18 cellular contexts compared by ENCODE assay signal in the genomic region with DNA sequence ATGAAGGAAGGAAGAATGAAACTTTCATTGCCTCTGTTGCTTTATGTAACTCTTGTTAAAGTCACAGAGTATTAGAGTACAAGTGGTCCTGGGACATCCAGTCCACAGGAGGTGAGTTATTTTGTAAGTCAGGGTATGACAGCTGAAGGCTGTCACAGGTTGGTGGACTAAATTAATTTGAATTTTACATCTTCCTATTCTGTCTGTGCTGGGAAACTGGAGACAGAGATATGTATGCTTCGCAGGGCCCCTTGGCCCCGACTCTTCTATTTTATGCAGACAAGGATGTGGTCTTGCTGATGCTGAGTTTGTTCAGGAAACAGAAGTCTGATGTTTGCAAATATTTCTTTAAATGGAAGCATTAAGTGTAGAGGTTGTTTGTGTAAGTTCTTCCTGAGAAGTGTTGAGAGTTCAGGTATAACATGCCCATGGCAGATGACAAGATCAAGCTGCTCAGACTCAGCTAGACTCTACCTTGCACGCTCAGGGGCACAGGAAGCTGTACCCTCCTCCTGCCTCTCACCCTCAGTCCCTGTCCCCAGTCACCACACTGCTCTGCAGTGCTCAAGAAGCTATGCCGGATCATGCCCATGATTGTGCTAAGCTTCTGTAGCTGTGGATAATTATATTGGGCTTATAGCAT. TPM values are rescaled to one million over a fixed set of nuclear protein-coding genes. Genes with fewer than 3 reads are reported as not detected.
DNase-seq lines count a peak whose midpoint lies in the region; ATAC-seq and TF ChIP-seq lines count a peak whose summit lies in the region.
"Had no signal": no experiment of that assay in that cellular context is flagged by ENCODE, and none has a peak within 500 bp of the region (broad histone marks: within the 10 kb centered on the region; RNA-seq: fewer than 3 reads in every experiment).

No MANE protein-coding gene starts in this region.

- H3K79me2 ChIP-seq in SU-DHL-6 (ENCODE audit: insufficient read depth, low read length), result no peaks in the 10 kb centered on the region

- TF ChIP-seq EP300 in transverse colon (IDR thresholded peaks at IDR 0.05; ENCODE audit: low read depth), result no peak

- no peaks in the 10 kb centered on the region for H3F3A ChIP-seq in SU-DHL-6 (ENCODE audit: insufficient read depth)

- no peak for TF ChIP-seq CTCF in SU-DHL-6 (IDR thresholded peaks at IDR 0.05; ENCODE audit: insufficient read depth, low read length, poor library complexity, severe bottlenecking)
- TF ChIP-seq CTCF in transverse colon (IDR thresholded peaks at IDR 0.05), result no peak

- no peaks in the 10 kb centered on the region for H3K9me2 ChIP-seq in SU-DHL-6 (replicated peaks; ENCODE audit: insufficient read depth, low read length)

- ATAC-seq in HG02852 (IDR thresholded peaks at IDR 0.05; ENCODE audit: unreplicated experiment) (no peak), HG03175 (IDR thresholded peaks at IDR 0.05; ENCODE audit: unreplicated experiment) (no peak)
- ATAC-seq: body of pancreas, pancreas had no signal

- H3K27ac ChIP-seq in SU-DHL-6 (ENCODE audit: low read depth, low read length) (peak overlapping the region; percentile 64), caudate nucleus (ENCODE audit: low read depth, low read length) (peak overlapping the region; percentile 52), transverse colon (no peak overlapping the region)
- H3K27ac ChIP-seq: body of pancreas, coronary artery, pancreas, suprapubic skin had no signal

- H3K36me3 ChIP-seq in SU-DHL-6 (ENCODE audit: low read length) (no peaks in the 10 kb centered on the region), transverse colon (no peaks in the 10 kb centered on the region)
- H3K36me3 ChIP-seq: pancreas, suprapubic skin had no signal

- TF ChIP-seq POLR2A in transverse colon (IDR thresholded peaks at IDR 0.05), result no peak

- DNase-seq in stimulated activated naive CD4-positive, alpha-beta T cell (lab: John Stamatoyannopoulos, UW), result peak in 4 of 6 experiments; percentile 7 to 65 (median 60)
- no peak for DNase-seq in stimulated activated naive CD4-positive, alpha-beta T cell treated with Interleukin-2 at 50 U/mL for 16 hours (lab: John Stamatoyannopoulos, UW)
- DNase-seq in caudate nucleus (lab: John Stamatoyannopoulos, UW), result no peak
- DNase-seq in transverse colon, result no peak
- DNase-seq: AML-193, body of pancreas, DMS153, HFFc6, Kasumi-1, NCI-H1105 treated with DMSO at 0.1 percent for 48 hours, NCI-H69, pancreas, SIG-M5 had no signal

- no peak overlapping the region for H3K4me3 ChIP-seq in SU-DHL-6 (ENCODE audit: insufficient read depth, low read length, poor library complexity, severe bottlenecking)
- no peak overlapping the region for H3K4me3 ChIP-seq in transverse colon
- H3K4me3 ChIP-seq: body of pancreas, coronary artery, pancreas, suprapubic skin had no signal

- H3K9ac ChIP-seq in SU-DHL-6 (ENCODE audit: low read length), result no peak overlapping the region

- peak overlapping the region; percentile 9 for H3K4me2 ChIP-seq in SU-DHL-6 (ENCODE audit: low read depth, low read length, poor library complexity, severe bottlenecking)

- no peaks in the 10 kb centered on the region for H3K4me1 ChIP-seq in transverse colon
- H3K4me1 ChIP-seq: body of pancreas, pancreas, suprapubic skin had no signal

- H3K9me3 ChIP-seq in SU-DHL-6 (ENCODE audit: insufficient read depth, low read length) (no peaks in the 10 kb centered on the region), transverse colon (no peaks in the 10 kb centered on the region)
- H3K9me3 ChIP-seq: body of pancreas, pancreas, suprapubic skin had no signal

- H2AFZ ChIP-seq in SU-DHL-6 (ENCODE audit: low read depth, low read length, severe bottlenecking), result no peak overlapping the region

- in situ Hi-C loops in transverse colon (cut with MboI; ENCODE audit: low pct_ligation_motif_present in 1 of 4, low pct_unique_long_range_greater_than_20kb in 1 of 4, low sequenced_read_pairs in 3 of 4), result no loop called here

- intact Hi-C loops in transverse colon (cut with DNase I; ENCODE audit: low total_unique reads), result no loop called here

- no peaks in the 10 kb centered on the region for H4K20me1 ChIP-seq in SU-DHL-6 (ENCODE audit: low read depth, low read length)

- H3K27me3 ChIP-seq in SU-DHL-6 (ENCODE audit: low read length) (no peaks in the 10 kb centered on the region), transverse colon (peaks cover 4% of the 10 kb centered on the region)
- H3K27me3 ChIP-seq: body of pancreas, pancreas had no signal

- WGBS in transverse colon (ENCODE audit: low coverage in 1 of 2), 2 donors, result 55 to 66% methylated on average over 2 to 4 of the region's 4 CpGs

RNA-seq across cellular contexts. Expression of gene RASL11A, which starts 23.4 kb away (rescaled TPM):
- total RNA-seq in transverse colon, result 10 to 100 TPM; 18.7 to 37.7 (median 28.9) TPM

RNA-seq across cellular contexts. Expression of gene RPL21, which starts 42.6 kb away (rescaled TPM):
- total RNA-seq in transverse colon, result 100 to 1,000 TPM in 3 of 4 donors, 10 to 100 TPM in 1; 71.8 to 702 (median 370) TPM

Comparison
In these comparisons a context has a peak if more than half of its experiments do, and no peak if none do; other contexts are left out.
1. DNase-seq: peak in stimulated activated naive CD4-positive, alpha-beta T cell (4 of 6); none in stimulated activated naive CD4-positive, alpha-beta T cell treated with Interleukin-2 at 50 U/mL for 16 hours (single experiment), caudate nucleus (0 of 61) and transverse colon (single experiment).
2. H3K27ac ChIP-seq: peak in SU-DHL-6 (single experiment) and caudate nucleus (single experiment); none in transverse colon (0 of 4).